8 cellular contexts compared by ENCODE assay signal in genomic region chr11:66593303-66593635, GRCh38. TPM values are rescaled to one million over a fixed set of nuclear protein-coding genes. Genes with fewer than 3 reads are reported as not detected.
A peak's percentile ranks its signal among the peaks of the same experiment; 100 is the strongest.
DNase-seq lines count a peak whose midpoint lies in the region; ATAC-seq and TF ChIP-seq lines count a peak whose summit lies in the region.

No MANE protein-coding gene starts in this region.

- H3K27ac ChIP-seq in CD8-positive, alpha-beta T cell (ENCODE audit: low read depth, low read length): peak overlapping the region; percentile 86
- peak overlapping the region; percentile 66 for H3K27ac ChIP-seq in suprapubic skin

- peaks cover 33% of the 10 kb centered on the region for H3K4me1 ChIP-seq in CD8-positive, alpha-beta T cell (ENCODE audit: insufficient read depth, low read length)
- H3K4me1 ChIP-seq in suprapubic skin: peaks cover 30% of the 10 kb centered on the region

- intact Hi-C loops in CD8-positive, alpha-beta T cell (cut with DNase I, micrococcal nuclease): loop anchor here (1.0 to 10.0 kb wide), 6 partner anchors 23 to 362 kb away; partner anchors contain the start of genes RBM14 (in 2 of the 2), RBM4 (in 2 of the 2), PC (in 1 of the 2) and PELI3 (in 1 of the 2)

- peaks cover 4% of the 10 kb centered on the region for H3K36me3 Mint-ChIP-seq in CD8-positive, alpha-beta T cell
- H3K36me3 Mint-ChIP-seq in activated naive CD4-positive, alpha-beta T cell treated with anti-CD3 and anti-CD28 coated beads, Interleukin-2, amount 50 U/mL, for 72 hours: peaks cover 5 to 6% of the 10 kb centered on the region in 2 donors

- POLR2A ChIA-PET in CD8-positive, alpha-beta T cell (lab: Charles Lee): interaction anchor here (1.0 to 4.7 kb wide), 4 partner anchors 23 to 85 kb away, joined by 6 to 35 read pairs (median 6); partner anchors contain the start of genes RBM14, RBM4 and RBM4B

- no peak for TF ChIP-seq POLR2A in suprapubic skin (IDR thresholded peaks at IDR 0.05)

- H3K9me3 ChIP-seq in CD8-positive, alpha-beta T cell (ENCODE audit: low read length): no peaks in the 10 kb centered on the region
- no peaks in the 10 kb centered on the region for H3K9me3 ChIP-seq in suprapubic skin

- TF ChIP-seq CTCF in CD8-positive, alpha-beta T cell (IDR thresholded peaks at IDR 0.05): no peak
- no peak for TF ChIP-seq CTCF in suprapubic skin (IDR thresholded peaks at IDR 0.05)

- peak overlapping the region; percentile 100 for H3K4me3 Mint-ChIP-seq in CD8-positive, alpha-beta T cell

- H3K27ac Mint-ChIP-seq in CD8-positive, alpha-beta T cell: peak overlapping the region; percentile 99
- H3K27ac Mint-ChIP-seq in activated naive CD4-positive, alpha-beta T cell treated with anti-CD3 and anti-CD28 coated beads, Interleukin-2, amount 50 U/mL, for 72 hours: peak overlapping the region; percentile 90 to 100

- H3K27me3 Mint-ChIP-seq in CD8-positive, alpha-beta T cell (ENCODE audit: low read depth): no peaks in the 10 kb centered on the region

- WGBS in suprapubic skin: 7% methylated on average over 12 of the region's 12 CpGs

- H3K9me3 Mint-ChIP-seq in CD8-positive, alpha-beta T cell: no peaks in the 10 kb centered on the region
- H3K9me3 Mint-ChIP-seq in activated naive CD4-positive, alpha-beta T cell treated with anti-CD3 and anti-CD28 coated beads, Interleukin-2, amount 50 U/mL, for 72 hours: no peaks in the 10 kb centered on the region

- CTCF ChIA-PET in CD8-positive, alpha-beta T cell (lab: Charles Lee): interaction anchor here (0.6 to 7.7 kb wide), 9 partner anchors 9 to 86 kb away, joined by 3 to 63 read pairs (median 5); partner anchors contain the start of genes RBM4 and RBM4B

- peak overlapping the region; percentile 97 for H3K4me3 ChIP-seq in CD8-positive, alpha-beta T cell (ENCODE audit: low read depth, low read length)
- peak overlapping the region; percentile 65 for H3K4me3 ChIP-seq in suprapubic skin

- peaks cover 40% of the 10 kb centered on the region for H3K4me1 Mint-ChIP-seq in CD8-positive, alpha-beta T cell (ENCODE audit: low read depth)

- H3K27me3 ChIP-seq in CD8-positive, alpha-beta T cell (ENCODE audit: insufficient read depth, low read length): no peaks in the 10 kb centered on the region
- no peaks in the 10 kb centered on the region for H3K27me3 ChIP-seq in suprapubic skin

- DNase-seq in CD8-positive, alpha-beta T cell: no peak
- no peak for DNase-seq in activated naive CD4-positive, alpha-beta T cell treated with anti-CD3 and anti-CD28 coated beads, Interleukin-2, amount 50 U/mL, for 72 hours (ENCODE audit: low spot score in 2 of 2)
- peak; percentile 23 for DNase-seq in iPS-NIHi7 (ENCODE audit: extremely low spot score)
- no peak for DNase-seq in suprapubic skin (ENCODE audit: low spot score in 2 of 2)
- no peak for DNase-seq in NCI-H524 treated with DMSO at 0.1 percent for 48 hours (lab: John Stamatoyannopoulos, UW)

- no peak for ATAC-seq in CD8-positive, alpha-beta T cell
- peak; percentile 32 for ATAC-seq in HG02642 (IDR thresholded peaks at IDR 0.05; ENCODE audit: poor library complexity, unreplicated experiment)
- ATAC-seq in activated naive CD4-positive, alpha-beta T cell treated with anti-CD3 and anti-CD28 coated beads, Interleukin-2, amount 50 U/mL, for 72 hours: peak; percentile 3 to 7
- ATAC-seq in HG03565 (IDR thresholded peaks at IDR 0.05; ENCODE audit: unreplicated experiment): no peak
- ATAC-seq in HG03108 (IDR thresholded peaks at IDR 0.05; ENCODE audit: unreplicated experiment): no peak

- H3K36me3 ChIP-seq in CD8-positive, alpha-beta T cell (ENCODE audit: insufficient read depth, low read length): no peaks in the 10 kb centered on the region
- no peaks in the 10 kb centered on the region for H3K36me3 ChIP-seq in suprapubic skin

- TF ChIP-seq EP300 in suprapubic skin (IDR thresholded peaks at IDR 0.05): no peak

RNA-seq across cellular contexts. Expression of gene CCS, which starts 0.3 kb away (rescaled TPM):
- 10 to 100 TPM; 30.0 to 32.3 TPM for total RNA-seq in CD8-positive, alpha-beta T cell
- 10 to 100 TPM; 23.2 to 33.0 TPM for total RNA-seq in activated naive CD4-positive, alpha-beta T cell treated with anti-CD3 and anti-CD28 coated beads, Interleukin-2, amount 50 U/mL, for 72 hours
- total RNA-seq in suprapubic skin: 10 to 100 TPM; 14.1 to 36.3 (median 20.2) TPM

RNA-seq across cellular contexts. Expression of gene CCDC87, which starts 0.4 kb away (rescaled TPM):
- total RNA-seq in CD8-positive, alpha-beta T cell: under 1 TPM; 0.53 to 0.65 TPM
- total RNA-seq in activated naive CD4-positive, alpha-beta T cell treated with anti-CD3 and anti-CD28 coated beads, Interleukin-2, amount 50 U/mL, for 72 hours: under 1 TPM; 0.19 to 0.50 TPM
- total RNA-seq in suprapubic skin: under 1 TPM in 2 of 4 donors, not detected in 2; 0.30 to 0.55 TPM

RNA-seq across cellular contexts. Expression of gene RBM14, which starts 23.2 kb away (rescaled TPM):
- total RNA-seq in CD8-positive, alpha-beta T cell: 100 to 1,000 TPM; 198 to 213 TPM
- total RNA-seq in activated naive CD4-positive, alpha-beta T cell treated with anti-CD3 and anti-CD28 coated beads, Interleukin-2, amount 50 U/mL, for 72 hours: 100 to 1,000 TPM; 147 to 182 TPM
- 10 to 100 TPM; 53.2 to 96.1 (median 84.5) TPM for total RNA-seq in suprapubic skin

RNA-seq across cellular contexts. Expression of gene CTSF, which starts 24.9 kb away (rescaled TPM):
- 10 to 100 TPM; 13.1 to 14.1 TPM for total RNA-seq in CD8-positive, alpha-beta T cell
- total RNA-seq in activated naive CD4-positive, alpha-beta T cell treated with anti-CD3 and anti-CD28 coated beads, Interleukin-2, amount 50 U/mL, for 72 hours: 10 to 100 TPM in 1 of 2 donors, 1 to 10 TPM in 1; 2.5 to 10.6 TPM
- 100 to 1,000 TPM in 1 of 4 donors, 10 to 100 TPM in 3; 61.6 to 114 (median 83.2) TPM for total RNA-seq in suprapubic skin

RNA-seq across cellular contexts. Expression of gene RBM4, which starts 45.2 kb away (rescaled TPM):
- total RNA-seq in CD8-positive, alpha-beta T cell: 100 to 1,000 TPM; 183 to 191 TPM
- total RNA-seq in activated naive CD4-positive, alpha-beta T cell treated with anti-CD3 and anti-CD28 coated beads, Interleukin-2, amount 50 U/mL, for 72 hours: 100 to 1,000 TPM in 1 of 2 donors, 10 to 100 TPM in 1; 87.0 to 132 TPM
- 10 to 100 TPM; 82.5 to 100.0 (median 91.4) TPM for total RNA-seq in suprapubic skin

Comparison
In these comparisons a context has a peak if more than half of its experiments do, and no peak if none do; other contexts are left out.
1. ATAC-seq: peak in HG02642 (single experiment) and activated naive CD4-positive, alpha-beta T cell treated with anti-CD3 and anti-CD28 coated beads, Interleukin-2, amount 50 U/mL, for 72 hours (2 of 2); none in CD8-positive, alpha-beta T cell (single experiment), HG03565 (single experiment) and HG03108 (single experiment).